1 cellular context compared by ENCODE assay signal in the genomic region with DNA sequence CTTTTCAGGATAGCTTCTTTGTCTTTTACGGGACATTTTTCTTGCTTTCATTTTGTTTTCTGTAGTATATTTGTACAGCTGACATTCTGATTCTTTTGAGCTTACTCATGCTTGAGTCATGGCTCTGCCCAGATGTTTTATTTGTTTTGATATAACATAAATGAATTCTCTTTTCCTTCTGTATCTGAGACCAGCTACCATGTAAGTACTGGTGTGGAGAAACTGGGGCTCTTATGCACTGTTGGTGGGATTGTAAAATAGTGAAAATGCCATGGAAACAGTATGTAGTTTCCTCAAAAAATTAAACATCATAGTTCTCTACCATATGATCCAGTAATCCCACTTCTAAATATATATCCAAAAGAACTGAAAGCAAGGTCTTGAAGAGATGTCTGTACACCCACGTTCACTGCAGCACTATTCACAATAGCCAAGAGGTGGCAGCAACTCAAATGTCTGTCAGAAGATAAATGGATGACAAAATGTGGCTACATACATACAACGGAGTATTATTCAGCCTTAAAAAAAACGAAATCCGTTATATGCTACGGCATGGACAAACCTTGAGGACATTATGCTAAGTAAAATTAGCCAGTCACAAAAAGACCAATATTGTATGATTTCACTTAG.
TF ChIP-seq lines count a peak whose summit lies in the region.

No MANE protein-coding gene starts in this region.

TF ChIP-seq in IMR-90, 13 proteins besides CTCF, POLR2A, EP300 and RAD21:
- no peak for TF ChIP-seq RCOR1 (IDR thresholded peaks at IDR 0.05; ENCODE audit: insufficient replicate concordance, low read length)
- TF ChIP-seq, protein P1, sequence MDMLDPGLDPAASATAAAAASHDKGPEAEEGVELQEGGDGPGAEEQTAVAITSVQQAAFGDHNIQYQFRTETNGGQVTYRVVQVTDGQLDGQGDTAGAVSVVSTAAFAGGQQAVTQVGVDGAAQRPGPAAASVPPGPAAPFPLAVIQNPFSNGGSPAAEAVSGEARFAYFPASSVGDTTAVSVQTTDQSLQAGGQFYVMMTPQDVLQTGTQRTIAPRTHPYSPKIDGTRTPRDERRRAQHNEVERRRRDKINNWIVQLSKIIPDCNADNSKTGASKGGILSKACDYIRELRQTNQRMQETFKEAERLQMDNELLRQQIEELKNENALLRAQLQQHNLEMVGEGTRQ (IDR thresholded peaks at IDR 0.05; ENCODE audit: low read depth, low read length), result no peak
- TF ChIP-seq BHLHE40 (IDR thresholded peaks at IDR 0.05; ENCODE audit: low read depth, low read length), result no peak
- TF ChIP-seq MAZ (IDR thresholded peaks at IDR 0.05; ENCODE audit: borderline replicate concordance, low read depth, low read length), result no peak
- TF ChIP-seq FOS (IDR thresholded peaks at IDR 0.05; ENCODE audit: low read depth, low read length), result peak; percentile 88
- TF ChIP-seq CEBPB (IDR thresholded peaks at IDR 0.05; ENCODE audit: low read depth, low read length), result no peak
- no peak for TF ChIP-seq NFE2L2 (IDR thresholded peaks at IDR 0.05; ENCODE audit: low read depth, low read length)
- peak; percentile 18; the same call in 1 of the 2 replicates for TF ChIP-seq SMC3 (IDR thresholded peaks at IDR 0.05; ENCODE audit: low read depth, low read length)
- TF ChIP-seq, protein P2, sequence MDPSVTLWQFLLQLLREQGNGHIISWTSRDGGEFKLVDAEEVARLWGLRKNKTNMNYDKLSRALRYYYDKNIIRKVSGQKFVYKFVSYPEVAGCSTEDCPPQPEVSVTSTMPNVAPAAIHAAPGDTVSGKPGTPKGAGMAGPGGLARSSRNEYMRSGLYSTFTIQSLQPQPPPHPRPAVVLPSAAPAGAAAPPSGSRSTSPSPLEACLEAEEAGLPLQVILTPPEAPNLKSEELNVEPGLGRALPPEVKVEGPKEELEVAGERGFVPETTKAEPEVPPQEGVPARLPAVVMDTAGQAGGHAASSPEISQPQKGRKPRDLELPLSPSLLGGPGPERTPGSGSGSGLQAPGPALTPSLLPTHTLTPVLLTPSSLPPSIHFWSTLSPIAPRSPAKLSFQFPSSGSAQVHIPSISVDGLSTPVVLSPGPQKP (IDR thresholded peaks at IDR 0.05; ENCODE audit: borderline replicate concordance, low read depth, low read length), result no peak
- TF ChIP-seq RFX5 (IDR thresholded peaks at IDR 0.05; ENCODE audit: low read depth, low read length), result no peak
- TF ChIP-seq CHD1 (IDR thresholded peaks at IDR 0.05; ENCODE audit: low read depth, low read length), result no peak
- TF ChIP-seq MXI1 (IDR thresholded peaks at IDR 0.05; ENCODE audit: borderline replicate concordance, low read depth, low read length), result no peak
